Comparison of ENCODE assay signal across 1 cellular context in the genomic region with DNA sequence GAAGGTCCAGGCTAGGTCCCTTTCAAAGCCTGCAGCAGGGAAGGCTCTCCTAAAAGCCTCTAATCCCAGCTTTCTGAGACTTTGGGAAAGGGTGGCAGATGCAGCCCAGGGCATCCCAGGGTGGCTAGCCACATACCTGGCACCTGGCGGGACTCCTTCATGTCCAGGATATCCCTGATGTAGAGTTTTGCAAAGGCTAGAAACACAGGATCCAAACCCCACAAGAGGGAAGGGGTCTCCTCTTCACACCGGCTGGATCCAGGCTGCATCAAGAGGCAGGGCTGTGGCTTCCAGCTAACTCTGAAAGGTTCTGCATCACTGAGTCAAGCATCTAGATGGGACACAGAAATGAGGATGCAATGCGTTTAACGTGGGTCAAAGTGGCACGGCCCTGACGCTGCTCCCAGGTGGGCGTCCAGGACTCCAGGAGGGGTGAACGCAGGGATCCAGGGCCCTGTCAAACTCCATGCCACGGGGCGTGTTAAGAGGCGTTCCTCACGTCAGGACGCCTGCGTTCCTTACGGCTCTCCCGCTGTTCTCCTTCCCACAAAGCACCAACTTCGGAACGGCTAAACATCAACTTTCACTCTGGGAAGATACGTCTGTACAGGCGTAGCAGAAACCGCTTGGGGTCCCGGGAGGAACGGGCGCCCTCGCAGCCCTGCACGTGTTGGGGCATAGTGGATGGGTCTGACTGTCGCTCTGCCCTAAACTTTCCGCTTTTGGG.
TF ChIP-seq lines count a peak whose summit lies in the region.

No MANE protein-coding gene starts in this region.

TF ChIP-seq in HEK293, 187 proteins besides CTCF, POLR2A, EP300 and RAD21 (continued from another document):
- TF ChIP-seq ZNF621 (tag by site-specific recombination; IDR thresholded peaks at IDR 0.05) = no peak
- TF ChIP-seq ZNF133 (tag by site-specific recombination; IDR thresholded peaks at IDR 0.05) = no peak
- TF ChIP-seq ZSCAN16 (tag by site-specific recombination; IDR thresholded peaks at IDR 0.05) = no peak
- TF ChIP-seq SP3 (tag by site-specific recombination; IDR thresholded peaks at IDR 0.05) = no peak
- TF ChIP-seq ZNF623 (tag by site-specific recombination; IDR thresholded peaks at IDR 0.05) = no peak
- no peak for TF ChIP-seq ZNF785 (tag by site-specific recombination; IDR thresholded peaks at IDR 0.05)
- TF ChIP-seq HOXA7 (CRISPR knock-in tag; IDR thresholded peaks at IDR 0.05; ENCODE audit: borderline replicate concordance) = no peak
- no peak for TF ChIP-seq MZF1 (tag by site-specific recombination; IDR thresholded peaks at IDR 0.05; ENCODE audit: borderline replicate concordance)
- TF ChIP-seq ZNF777 (tag by site-specific recombination; IDR thresholded peaks at IDR 0.05; ENCODE audit: borderline replicate concordance) = no peak
- no peak for TF ChIP-seq ZNF391 (tag by site-specific recombination; IDR thresholded peaks at IDR 0.05; ENCODE audit: borderline replicate concordance, low read depth)
- TF ChIP-seq, protein P1, sequence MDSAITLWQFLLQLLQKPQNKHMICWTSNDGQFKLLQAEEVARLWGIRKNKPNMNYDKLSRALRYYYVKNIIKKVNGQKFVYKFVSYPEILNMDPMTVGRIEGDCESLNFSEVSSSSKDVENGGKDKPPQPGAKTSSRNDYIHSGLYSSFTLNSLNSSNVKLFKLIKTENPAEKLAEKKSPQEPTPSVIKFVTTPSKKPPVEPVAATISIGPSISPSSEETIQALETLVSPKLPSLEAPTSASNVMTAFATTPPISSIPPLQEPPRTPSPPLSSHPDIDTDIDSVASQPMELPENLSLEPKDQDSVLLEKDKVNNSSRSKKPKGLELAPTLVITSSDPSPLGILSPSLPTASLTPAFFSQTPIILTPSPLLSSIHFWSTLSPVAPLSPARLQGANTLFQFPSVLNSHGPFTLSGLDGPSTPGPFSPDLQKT (IDR thresholded peaks at IDR 0.05; ENCODE audit: borderline replicate concordance, low read depth, low read length) = no peak
- TF ChIP-seq, protein P2, sequence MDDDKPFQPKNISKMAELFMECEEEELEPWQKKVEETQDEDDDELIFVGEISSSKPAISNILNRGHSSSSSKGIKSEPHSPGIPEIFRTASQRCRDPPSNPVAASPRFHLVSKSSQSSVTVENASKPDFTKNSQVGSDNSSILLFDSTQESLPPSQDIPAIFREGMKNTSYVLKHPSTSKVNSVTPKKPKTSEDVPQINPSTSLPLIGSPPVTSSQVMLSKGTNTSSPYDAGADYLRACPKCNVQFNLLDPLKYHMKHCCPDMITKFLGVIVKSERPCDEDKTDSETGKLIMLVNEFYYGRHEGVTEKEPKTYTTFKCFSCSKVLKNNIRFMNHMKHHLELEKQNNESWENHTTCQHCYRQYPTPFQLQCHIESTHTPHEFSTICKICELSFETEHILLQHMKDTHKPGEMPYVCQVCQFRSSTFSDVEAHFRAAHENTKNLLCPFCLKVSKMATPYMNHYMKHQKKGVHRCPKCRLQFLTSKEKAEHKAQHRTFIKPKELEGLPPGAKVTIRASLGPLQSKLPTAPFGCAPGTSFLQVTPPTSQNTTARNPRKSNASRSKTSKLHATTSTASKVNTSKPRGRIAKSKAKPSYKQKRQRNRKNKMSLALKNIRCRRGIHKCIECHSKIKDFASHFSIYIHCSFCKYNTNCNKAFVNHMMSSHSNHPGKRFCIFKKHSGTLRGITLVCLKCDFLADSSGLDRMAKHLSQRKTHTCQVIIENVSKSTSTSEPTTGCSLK (tag by site-specific recombination; IDR thresholded peaks at IDR 0.05) = no peak
- no peak for TF ChIP-seq RBAK (tag by site-specific recombination; IDR thresholded peaks at IDR 0.05)
- TF ChIP-seq SALL2 (tag by site-specific recombination; IDR thresholded peaks at IDR 0.05; ENCODE audit: borderline replicate concordance) = no peak
- no peak for TF ChIP-seq FEZF1 (tag by site-specific recombination; IDR thresholded peaks at IDR 0.05)
- peak; percentile 74; the same call in 1 of the 2 replicates for TF ChIP-seq ZNF660 (tag by site-specific recombination; IDR thresholded peaks at IDR 0.05)
- TF ChIP-seq KLF10 (tag by site-specific recombination; IDR thresholded peaks at IDR 0.05) = no peak
- TF ChIP-seq WT1 (tag by site-specific recombination; IDR thresholded peaks at IDR 0.05) = no peak
- no peak for TF ChIP-seq ZNF114 (tag by site-specific recombination; IDR thresholded peaks at IDR 0.05)
- peak; percentile 60; the same call in 1 of the 2 replicates for TF ChIP-seq IKZF3 (tag by site-specific recombination; IDR thresholded peaks at IDR 0.05)
- no peak for TF ChIP-seq ZNF211 (tag by site-specific recombination; IDR thresholded peaks at IDR 0.05; ENCODE audit: low read depth)
